ENCODE assay signal across 2 cellular contexts in the genomic region with DNA sequence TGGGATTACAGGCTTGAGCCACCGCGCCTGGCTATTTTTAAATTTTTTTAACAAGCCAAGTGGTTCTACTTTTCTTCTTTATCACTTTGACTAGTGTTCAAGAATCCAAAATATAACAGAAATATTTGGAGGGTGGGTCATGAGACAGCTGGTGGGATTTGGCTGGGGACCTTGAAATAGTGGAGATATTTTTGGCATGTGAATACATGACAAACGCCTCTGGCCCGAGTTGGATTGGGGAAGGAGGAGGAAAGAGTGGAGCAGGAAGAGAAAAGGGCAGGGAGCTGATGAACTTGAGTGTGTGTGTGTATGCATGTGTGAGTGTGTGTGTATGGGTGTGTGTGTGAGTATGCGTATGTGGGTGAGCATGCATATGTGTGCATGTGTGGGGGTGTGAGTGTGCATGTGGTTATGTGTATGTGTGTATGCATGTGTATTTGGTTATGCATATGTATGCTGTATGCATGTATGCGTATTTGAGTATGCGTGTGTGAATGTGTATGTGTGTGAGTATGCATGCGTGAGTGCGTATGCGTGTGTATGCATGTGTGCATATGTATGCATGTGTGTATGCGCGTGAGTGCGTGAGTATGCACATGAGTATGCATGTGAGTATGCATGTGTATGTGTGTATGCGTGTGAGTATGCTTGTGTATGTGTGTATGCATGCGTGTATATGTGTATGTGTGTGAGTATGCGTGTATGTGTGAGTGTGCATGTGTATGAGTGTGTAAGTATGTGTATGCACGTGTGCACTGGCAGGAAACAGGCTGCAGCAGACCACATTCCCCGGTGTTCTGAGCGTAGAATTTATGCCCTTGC.
A peak's percentile ranks its signal among the peaks of the same experiment; 100 is the strongest.
TF ChIP-seq lines count a peak whose summit lies in the region.

No MANE protein-coding gene starts in this region.

TF ChIP-seq in HEK293, 187 proteins besides CTCF, POLR2A, EP300 and RAD21 (continued from another document):
- TF ChIP-seq, protein P1, sequence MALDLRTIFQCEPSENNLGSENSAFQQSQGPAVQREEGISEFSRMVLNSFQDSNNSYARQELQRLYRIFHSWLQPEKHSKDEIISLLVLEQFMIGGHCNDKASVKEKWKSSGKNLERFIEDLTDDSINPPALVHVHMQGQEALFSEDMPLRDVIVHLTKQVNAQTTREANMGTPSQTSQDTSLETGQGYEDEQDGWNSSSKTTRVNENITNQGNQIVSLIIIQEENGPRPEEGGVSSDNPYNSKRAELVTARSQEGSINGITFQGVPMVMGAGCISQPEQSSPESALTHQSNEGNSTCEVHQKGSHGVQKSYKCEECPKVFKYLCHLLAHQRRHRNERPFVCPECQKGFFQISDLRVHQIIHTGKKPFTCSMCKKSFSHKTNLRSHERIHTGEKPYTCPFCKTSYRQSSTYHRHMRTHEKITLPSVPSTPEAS (tag by site-specific recombination; IDR thresholded peaks at IDR 0.05), result peak; percentile 51; the same call in 1 of the 2 replicates

TF ChIP-seq in SK-N-SH, 30 proteins besides CTCF, POLR2A, EP300 and RAD21 (continued from another document):
- TF ChIP-seq, protein P2, sequence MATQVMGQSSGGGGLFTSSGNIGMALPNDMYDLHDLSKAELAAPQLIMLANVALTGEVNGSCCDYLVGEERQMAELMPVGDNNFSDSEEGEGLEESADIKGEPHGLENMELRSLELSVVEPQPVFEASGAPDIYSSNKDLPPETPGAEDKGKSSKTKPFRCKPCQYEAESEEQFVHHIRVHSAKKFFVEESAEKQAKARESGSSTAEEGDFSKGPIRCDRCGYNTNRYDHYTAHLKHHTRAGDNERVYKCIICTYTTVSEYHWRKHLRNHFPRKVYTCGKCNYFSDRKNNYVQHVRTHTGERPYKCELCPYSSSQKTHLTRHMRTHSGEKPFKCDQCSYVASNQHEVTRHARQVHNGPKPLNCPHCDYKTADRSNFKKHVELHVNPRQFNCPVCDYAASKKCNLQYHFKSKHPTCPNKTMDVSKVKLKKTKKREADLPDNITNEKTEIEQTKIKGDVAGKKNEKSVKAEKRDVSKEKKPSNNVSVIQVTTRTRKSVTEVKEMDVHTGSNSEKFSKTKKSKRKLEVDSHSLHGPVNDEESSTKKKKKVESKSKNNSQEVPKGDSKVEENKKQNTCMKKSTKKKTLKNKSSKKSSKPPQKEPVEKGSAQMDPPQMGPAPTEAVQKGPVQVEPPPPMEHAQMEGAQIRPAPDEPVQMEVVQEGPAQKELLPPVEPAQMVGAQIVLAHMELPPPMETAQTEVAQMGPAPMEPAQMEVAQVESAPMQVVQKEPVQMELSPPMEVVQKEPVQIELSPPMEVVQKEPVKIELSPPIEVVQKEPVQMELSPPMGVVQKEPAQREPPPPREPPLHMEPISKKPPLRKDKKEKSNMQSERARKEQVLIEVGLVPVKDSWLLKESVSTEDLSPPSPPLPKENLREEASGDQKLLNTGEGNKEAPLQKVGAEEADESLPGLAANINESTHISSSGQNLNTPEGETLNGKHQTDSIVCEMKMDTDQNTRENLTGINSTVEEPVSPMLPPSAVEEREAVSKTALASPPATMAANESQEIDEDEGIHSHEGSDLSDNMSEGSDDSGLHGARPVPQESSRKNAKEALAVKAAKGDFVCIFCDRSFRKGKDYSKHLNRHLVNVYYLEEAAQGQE (IDR thresholded peaks at IDR 0.05; ENCODE audit: low read depth, low read length), result no peak
